16 cellular contexts compared by ENCODE assay signal in genomic region chr3:169591983-169592644, GRCh38.
DNase-seq lines count a peak whose midpoint lies in the region; ATAC-seq, FAIRE-seq and TF ChIP-seq lines count a peak whose summit lies in the region.
"Had no signal": no experiment of that assay in that cellular context is flagged by ENCODE, and none has a peak within 500 bp of the region (broad histone marks: within the 10 kb centered on the region; RNA-seq: fewer than 3 reads in every experiment).

No MANE protein-coding gene starts in this region.

- intact Hi-C loops in mammary epithelial cell (cut with micrococcal nuclease) (loop anchor here (5.0 kb wide), 1 partner anchor 445 kb away; no protein-coding TSS in a partner anchor), MCF 10A (cut with micrococcal nuclease) (no loop called here), Right ventricle myocardium superior (cut with DNase I) (no loop called here)

- H3K9me3 ChIP-seq in mammary epithelial cell (replicated peaks; ENCODE audit: insufficient read depth, low read length) (no peaks in the 10 kb centered on the region), BE2C (no peaks in the 10 kb centered on the region)

- FAIRE-seq in HTR-8/SVneo (lab: Jason Lieb, UNC) (no peak), D721Med (lab: Jason Lieb, UNC) (no peak)
- FAIRE-seq: kidney had no signal

- BruUV-seq in mammary epithelial cell (replicated peaks; lab: Mats Ljungman, UMichigan) (no TSS peak), MCF 10A (replicated peaks; lab: Mats Ljungman, UMichigan) (no TSS peak)

- H3K4me1 ChIP-seq in mammary epithelial cell (ENCODE audit: insufficient read depth, low read length) (no peaks in the 10 kb centered on the region), BE2C (no peaks in the 10 kb centered on the region)

- H3K4me2 ChIP-seq in mammary epithelial cell (ENCODE audit: insufficient read depth, low read depth, low read length) = no peak overlapping the region

- no peak for TF ChIP-seq CTCF in mammary epithelial cell (conservative IDR thresholded peaks at IDR 0.05 in 1 of 2, IDR thresholded peaks at IDR 0.05 in 1 of 2; ENCODE audit: extremely low read depth in 1 of 2, insufficient read depth in 1 of 2, low read depth in 1 of 2, low read length in 2 of 2)
- no peak for TF ChIP-seq CTCF in MCF 10A (IDR thresholded peaks at IDR 0.05; ENCODE audit: unreplicated experiment)
- no peak for TF ChIP-seq CTCF in BE2C (IDR thresholded peaks at IDR 0.05; ENCODE audit: low read depth, low read length)
- TF ChIP-seq CTCF in D721Med (IDR thresholded peaks at IDR 0.05; ENCODE audit: insufficient read depth, missing control alignments) = no peak

- no peaks in the 10 kb centered on the region for H3K27me3 ChIP-seq in mammary epithelial cell (ENCODE audit: insufficient read depth, low read length)
- no peaks in the 10 kb centered on the region for H3K27me3 ChIP-seq in BE2C

- no peaks in the 10 kb centered on the region for H4K20me1 ChIP-seq in mammary epithelial cell (ENCODE audit: insufficient read depth, low read length)

- 82% methylated on average over 5 of the region's 6 CpGs for WGBS in mammary epithelial cell (ENCODE audit: low coverage, missing lambda C conversion rate)

- no peak overlapping the region for H3K9ac ChIP-seq in mammary epithelial cell (ENCODE audit: insufficient read depth, low read length)

- no peaks in the 10 kb centered on the region for H3K36me3 Mint-ChIP-seq in MCF 10A (ENCODE audit: insufficient read depth, unreplicated experiment)

- H3K27ac ChIP-seq in mammary epithelial cell (ENCODE audit: insufficient read depth, low read depth, low read length) = no peak overlapping the region
- H3K27ac ChIP-seq: 22Rv1 had no signal

- peak; percentile 52 for ATAC-seq in HG03521 (IDR thresholded peaks at IDR 0.05; ENCODE audit: unreplicated experiment)
- peak; percentile 57 for ATAC-seq in Right ventricle myocardium superior (ENCODE audit: poor library complexity)

- peaks cover 8% of the 10 kb centered on the region for H3K4me1 Mint-ChIP-seq in MCF 10A (ENCODE audit: insufficient read depth, unreplicated experiment)

- H2AFZ ChIP-seq in mammary epithelial cell (ENCODE audit: low read depth, low read length) = no peak overlapping the region

- no peaks in the 10 kb centered on the region for H3K36me3 ChIP-seq in mammary epithelial cell (ENCODE audit: insufficient read depth, low read length)
- H3K36me3 ChIP-seq in BE2C = no peaks in the 10 kb centered on the region

- no peak overlapping the region for H3K4me3 ChIP-seq in mammary epithelial cell (replicated peaks in 1 of 3; ENCODE audit: insufficient read depth in 1 of 3, low read depth in 2 of 3, low read length in 3 of 3)
- H3K4me3 ChIP-seq in BE2C (ENCODE audit: low read depth, low read length) = no peak overlapping the region

- dilution Hi-C loops in mammary epithelial cell (cut with HindIII; ENCODE audit: low sequenced_read_pairs) = no loop called here

- CTCF ChIA-PET in mammary epithelial cell (lab: Charles Lee; ENCODE audit: low non-redundant PET) (no interaction called here), MCF 10A (lab: Yijun Ruan, JAX) (no interaction called here)

- H3K27ac Mint-ChIP-seq in MCF 10A (ENCODE audit: low read depth, unreplicated experiment) = no peak overlapping the region
- H3K27ac Mint-ChIP-seq: activated T-helper 2 cell treated with anti-CD3 and anti-CD28 coated beads, Interferon-gamma antibody, Interleukin-2, Interleukin-4, amounts not matched to agents 10 μg/mL and 5 μg/mL and 100 μg/mL, durations not matched to agents 14 hours and 24 hours and 36 hours had no signal

- POLR2A ChIA-PET in MCF 10A (lab: Yijun Ruan, JAX) = no interaction called here

- H3K27me3 Mint-ChIP-seq in MCF 10A (ENCODE audit: insufficient read depth, unreplicated experiment) = no peaks in the 10 kb centered on the region

- no peaks in the 10 kb centered on the region for H3K9me3 Mint-ChIP-seq in MCF 10A (ENCODE audit: unreplicated experiment)
- H3K9me3 Mint-ChIP-seq: activated T-helper 2 cell treated with anti-CD3 and anti-CD28 coated beads, Interferon-gamma antibody, Interleukin-2, Interleukin-4, amounts not matched to agents 10 μg/mL and 5 μg/mL and 100 μg/mL, durations not matched to agents 14 hours and 24 hours and 36 hours had no signal

- DNase-seq in mammary epithelial cell (peak; percentile 55), MCF 10A (ENCODE audit: unreplicated experiment) (no peak), Right ventricle myocardium superior (no peak), HTR-8/SVneo (ENCODE audit: insufficient read length, low spot score) (no peak), BE2C (no peak), CD1c-positive myeloid dendritic cell (ENCODE audit: extremely low spot score) (no peak), D721Med (ENCODE audit: insufficient read length, low spot score) (no peak)
- DNase-seq: activated CD4-positive, alpha-beta T cell treated with anti-CD3 and anti-CD28 coated beads for 48 hours; cerebellar nuclear complex; kidney; NCI-H1105 treated with DMSO at 0.1 percent for 48 hours; stimulated activated CD8-positive, alpha-beta memory T cell treated with anti-CD3 and anti-CD28 coated beads, Interleukin-4, amount 100 ng/mL, for 48 hours; SW 1271 had no signal

- in situ Hi-C loops in mammary epithelial cell (cut with MboI; ENCODE audit: low sequenced_read_pairs in 2 of 2) = no loop called here

- no peak overlapping the region for H3K4me3 Mint-ChIP-seq in MCF 10A (ENCODE audit: unreplicated experiment)

- no peaks in the 10 kb centered on the region for H3K79me2 ChIP-seq in mammary epithelial cell (ENCODE audit: insufficient read depth, low read length)
